1 cellular context compared by ENCODE assay signal in genomic region chr4:6327220-6327917, GRCh38.
A peak's percentile ranks its signal among the peaks of the same experiment; 100 is the strongest.
TF ChIP-seq lines count a peak whose summit lies in the region.

No MANE protein-coding gene starts in this region.

TF ChIP-seq in HepG2, 621 proteins besides CTCF, POLR2A, EP300 and RAD21 (continued from another document and continues in another):
- TF ChIP-seq ZNF142 (CRISPR knock-in tag; IDR thresholded peaks at IDR 0.05) (no peak), YY1 (IDR thresholded peaks at IDR 0.05; ENCODE audit: insufficient read depth, insufficient replicate concordance, low read depth, low read length) (peak; percentile 35), NR3C1 (CRISPR knock-in tag; IDR thresholded peaks at IDR 0.05) (no peak), ZNF318 (CRISPR knock-in tag; IDR thresholded peaks at IDR 0.05) (no peak), CREBL2 (CRISPR knock-in tag; IDR thresholded peaks at IDR 0.05; ENCODE audit: borderline replicate concordance) (no peak), ZBTB21 (CRISPR knock-in tag; IDR thresholded peaks at IDR 0.05) (no peak), HNRNPUL1 (IDR thresholded peaks at IDR 0.05; ENCODE audit: low read depth, low read length) (no peak), ZNF639 (CRISPR knock-in tag; conservative IDR thresholded peaks at IDR 0.05) (no peak), SAP130 (CRISPR knock-in tag; IDR thresholded peaks at IDR 0.05; ENCODE audit: low read depth) (0 out of 2 replicates have a peak, but pooled peaks have one; percentile 19), DR1 (CRISPR knock-in tag; IDR thresholded peaks at IDR 0.05) (0 out of 2 replicates have a peak, but pooled peaks have one; percentile 21), ZNF431 (CRISPR knock-in tag; IDR thresholded peaks at IDR 0.05; ENCODE audit: borderline replicate concordance, low read depth) (no peak), CREB3 (CRISPR knock-in tag; IDR thresholded peaks at IDR 0.05) (no peak), ARID4A (CRISPR knock-in tag; IDR thresholded peaks at IDR 0.05; ENCODE audit: borderline replicate concordance) (no peak; the same call in 1 of the 2 replicates), NFE2L2 (IDR thresholded peaks at IDR 0.05; ENCODE audit: low read length) (no peak), ZNF232 (CRISPR knock-in tag; IDR thresholded peaks at IDR 0.05; ENCODE audit: borderline replicate concordance) (0 out of 2 replicates have a peak, but pooled peaks have one; percentile 26), KLF12 (CRISPR knock-in tag; IDR thresholded peaks at IDR 0.05; ENCODE audit: borderline replicate concordance) (no peak), CEBPZ (IDR thresholded peaks at IDR 0.05; ENCODE audit: low read length) (no peak), IKZF4 (CRISPR knock-in tag; IDR thresholded peaks at IDR 0.05; ENCODE audit: borderline replicate concordance, low read depth, not compliant biosample characterization) (no peak), ZNF749 (CRISPR knock-in tag; IDR thresholded peaks at IDR 0.05; ENCODE audit: borderline replicate concordance) (no peak), ZNF616 (CRISPR knock-in tag; IDR thresholded peaks at IDR 0.05; ENCODE audit: low read depth) (no peak), KDM4B (CRISPR knock-in tag; IDR thresholded peaks at IDR 0.05) (no peak), AHR (CRISPR knock-in tag; IDR thresholded peaks at IDR 0.05) (no peak), ZNF530 (CRISPR knock-in tag; IDR thresholded peaks at IDR 0.05; ENCODE audit: low read depth) (no peak), BATF2 (CRISPR knock-in tag; IDR thresholded peaks at IDR 0.05) (no peak), HIVEP1 (CRISPR knock-in tag; IDR thresholded peaks at IDR 0.05) (no peak), ELF3 (CRISPR knock-in tag; IDR thresholded peaks at IDR 0.05) (peak; percentile 61), POGZ (CRISPR knock-in tag; IDR thresholded peaks at IDR 0.05) (peak; percentile 39; the same call in 1 of the 2 replicates)
